Comparison of ENCODE assay signal across 10 cellular contexts in genomic region chr17:68288375-68288774, GRCh38. TPM values are rescaled to one million over a fixed set of nuclear protein-coding genes. Genes with fewer than 3 reads are reported as not detected.
DNase-seq lines count a peak whose midpoint lies in the region; ATAC-seq and TF ChIP-seq lines count a peak whose summit lies in the region.
"Had no signal": no experiment of that assay in that cellular context is flagged by ENCODE, and none has a peak within 500 bp of the region (broad histone marks: within the 10 kb centered on the region; RNA-seq: fewer than 3 reads in every experiment).

No MANE protein-coding gene starts in this region.

- H3K27me3 ChIP-seq in DND-41 (ENCODE audit: insufficient read depth, low read length, poor library complexity) (no peaks in the 10 kb centered on the region), Peyer's patch (peaks cover 0 to 25% of the 10 kb centered on the region in 2 donors)

- ATAC-seq in DND-41 (ENCODE audit: insufficient read depth, low read depth) (no peak), GM19438 (IDR thresholded peaks at IDR 0.05; ENCODE audit: low read depth, unreplicated experiment) (peak; percentile 20), HG02973 (IDR thresholded peaks at IDR 0.05; ENCODE audit: unreplicated experiment) (no peak)

- DNase-seq in DND-41 (no peak), Peyer's patch (peak in 2 of 3 donors; percentile 61 to 62), kidney tubule cell (ENCODE audit: low spot score) (peak; percentile 25), NCI-H446 treated with DMSO at 0.1 percent for 48 hours (lab: John Stamatoyannopoulos, UW) (no peak), NCI-H1048 (lab: John Stamatoyannopoulos, UW) (no peak), NCI-H1436 (lab: John Stamatoyannopoulos, UW) (no peak)
- DNase-seq: colonic mucosa, NCI-H69 had no signal

- no peaks in the 10 kb centered on the region for H4K20me1 ChIP-seq in DND-41 (ENCODE audit: insufficient read depth, low read length)

- no peak for TF ChIP-seq POLR2A in Peyer's patch (IDR thresholded peaks at IDR 0.05)

- H3K9ac ChIP-seq in DND-41 (ENCODE audit: low read depth, low read length): no peak overlapping the region

- peaks cover 37% of the 10 kb centered on the region for H3K4me1 ChIP-seq in DND-41 (ENCODE audit: insufficient read depth, low read length)
- peaks cover 0 to 29% (median 16%) of the 10 kb centered on the region in 4 donors for H3K4me1 ChIP-seq in Peyer's patch

- H3K9me3 ChIP-seq in DND-41 (ENCODE audit: insufficient read depth, low read length, severe bottlenecking) (no peaks in the 10 kb centered on the region), Peyer's patch (no peaks in the 10 kb centered on the region)
- H3K9me3 ChIP-seq: colonic mucosa had no signal

- no peak overlapping the region for H2AFZ ChIP-seq in DND-41 (ENCODE audit: low read depth, low read length)

- H3K36me3 ChIP-seq in DND-41 (ENCODE audit: insufficient read depth, low read length) (no peaks in the 10 kb centered on the region), Peyer's patch (no peaks in the 10 kb centered on the region)
- H3K36me3 ChIP-seq: colonic mucosa had no signal

- H3K27ac ChIP-seq in DND-41 (ENCODE audit: low read length) (peak overlapping the region; percentile 1; the same call in 1 of the 2 replicates), Peyer's patch (peak overlapping the region in 1 of 4 donors; percentile 99)
- H3K27ac ChIP-seq: colonic mucosa had no signal

- peaks cover 40% of the 10 kb centered on the region for H3K79me2 ChIP-seq in DND-41 (ENCODE audit: insufficient read depth, low read length)

- no peak for TF ChIP-seq CTCF in DND-41 (IDR thresholded peaks at IDR 0.05; ENCODE audit: borderline replicate concordance, extremely low read depth, low read length, poor library complexity, severe bottlenecking)
- TF ChIP-seq CTCF in Peyer's patch (IDR thresholded peaks at IDR 0.05): no peak

- H3K4me3 ChIP-seq in DND-41 (ENCODE audit: low read depth in 1 of 2, low read length in 2 of 2) (no peak overlapping the region), Peyer's patch (no peak overlapping the region)
- H3K4me3 ChIP-seq: colonic mucosa had no signal

- no peak overlapping the region for H3K4me2 ChIP-seq in DND-41 (ENCODE audit: insufficient read depth, low read length)

RNA-seq across cellular contexts. Expression of gene SLC16A6, which starts 2.6 kb away (rescaled TPM):
- total RNA-seq in Peyer's patch: 1 to 10 TPM in 2 of 4 donors, not detected in 2; 1.1 to 1.7 TPM

RNA-seq across cellular contexts. Expression of gene ARSG, which starts 2.9 kb away (rescaled TPM):
- total RNA-seq in Peyer's patch: 10 to 100 TPM in 1 of 4 donors, 1 to 10 TPM in 2, under 1 TPM in 1; 0.70 to 29.7 (median 2.0) TPM

RNA-seq across cellular contexts. Expression of gene AMZ2, which starts 40.5 kb away (rescaled TPM):
- total RNA-seq in Peyer's patch: 10 to 100 TPM; 18.0 to 38.8 (median 31.2) TPM

Comparison
In these comparisons a context has a peak if more than half of its experiments do, and no peak if none do; other contexts are left out.
1. DNase-seq: peak in Peyer's patch (2 of 3) and kidney tubule cell (single experiment); none in DND-41 (single experiment), NCI-H446 treated with DMSO at 0.1 percent for 48 hours (single experiment), NCI-H1048 (single experiment) and NCI-H1436 (single experiment).